In genomic region chr3:166612761-166613160, GRCh38 we compare ENCODE assay signal across 5 cellular contexts.
A peak's percentile ranks its signal among the peaks of the same experiment; 100 is the strongest.
DNase-seq lines count a peak whose midpoint lies in the region; ATAC-seq and TF ChIP-seq lines count a peak whose summit lies in the region.
"Not testable (repeated sequence)": the region's sequence is repeated elsewhere in the genome, so short reads cannot be mapped to it uniquely, and the experiment has no call there.

No MANE protein-coding gene starts in this region.

- peak; percentile 5 for DNase-seq in MM.1S
- peak; percentile 1 for DNase-seq in mammary epithelial cell
- DNase-seq in foreskin keratinocyte = peak; percentile 24 to 41

- H4K20me1 ChIP-seq in MM.1S (ENCODE audit: insufficient read depth, low read length); OCI-LY3 (ENCODE audit: insufficient read depth, low read length); SU-DHL-6 (ENCODE audit: low read depth, low read length); mammary epithelial cell (ENCODE audit: insufficient read depth, low read length): not testable (repeated sequence)

- H3K27me3 ChIP-seq in MM.1S (replicated peaks; ENCODE audit: insufficient read depth, low read length); OCI-LY3 (ENCODE audit: low read depth, low read length); SU-DHL-6 (ENCODE audit: low read length); mammary epithelial cell (ENCODE audit: insufficient read depth, low read length); foreskin keratinocyte: not testable (repeated sequence)

- not testable (repeated sequence) for H3K4me3 ChIP-seq in MM.1S (ENCODE audit: low read length); OCI-LY3 (ENCODE audit: low read length); SU-DHL-6 (ENCODE audit: insufficient read depth, low read length, poor library complexity, severe bottlenecking); mammary epithelial cell (replicated peaks in 1 of 3; ENCODE audit: insufficient read depth in 1 of 3, low read depth in 2 of 3, low read length in 3 of 3)

- H3K4me1 ChIP-seq in MM.1S (ENCODE audit: low read length); OCI-LY3 (ENCODE audit: low read length); mammary epithelial cell (ENCODE audit: insufficient read depth, low read length); foreskin keratinocyte: not testable (repeated sequence)

- not testable (repeated sequence) for H3F3A ChIP-seq in MM.1S (ENCODE audit: insufficient read depth, low read length); SU-DHL-6 (ENCODE audit: insufficient read depth)

- not testable (repeated sequence) for H3K9me2 ChIP-seq in MM.1S (replicated peaks; ENCODE audit: insufficient read depth, low read length); SU-DHL-6 (replicated peaks; ENCODE audit: insufficient read depth, low read length)

- H3K9me3 ChIP-seq in MM.1S (replicated peaks; ENCODE audit: insufficient read depth, low read length); OCI-LY3 (ENCODE audit: insufficient read depth, low read length); SU-DHL-6 (ENCODE audit: insufficient read depth, low read length); mammary epithelial cell (replicated peaks; ENCODE audit: insufficient read depth, low read length): not testable (repeated sequence)

- CTCF ChIA-PET in mammary epithelial cell (lab: Charles Lee; ENCODE audit: low non-redundant PET) = not testable (repeated sequence)

- BruUV-seq in mammary epithelial cell (replicated peaks; lab: Mats Ljungman, UMichigan) = not testable (repeated sequence)

- H2AFZ ChIP-seq in MM.1S (ENCODE audit: low read length) (peak overlapping the region; percentile 15; the same call in 1 of the 2 replicates), OCI-LY3 (ENCODE audit: low read depth, low read length) (peak overlapping the region; percentile 54; the same call in 1 of the 2 replicates), SU-DHL-6 (ENCODE audit: low read depth, low read length, severe bottlenecking) (peak overlapping the region; percentile 83)
- not testable (repeated sequence) for H2AFZ ChIP-seq in mammary epithelial cell (ENCODE audit: low read depth, low read length)

- not testable (repeated sequence) for H3K79me2 ChIP-seq in MM.1S (ENCODE audit: low read length); OCI-LY3 (ENCODE audit: low read length); SU-DHL-6 (ENCODE audit: insufficient read depth, low read length); mammary epithelial cell (ENCODE audit: insufficient read depth, low read length)

- ATAC-seq in foreskin keratinocyte = not testable (repeated sequence)

- TF ChIP-seq CTCF in MM.1S (IDR thresholded peaks at IDR 0.05; ENCODE audit: low read length); OCI-LY3 (IDR thresholded peaks at IDR 0.05; ENCODE audit: low read depth, low read length); SU-DHL-6 (IDR thresholded peaks at IDR 0.05; ENCODE audit: insufficient read depth, low read length, poor library complexity, severe bottlenecking); mammary epithelial cell (conservative IDR thresholded peaks at IDR 0.05 in 1 of 2, IDR thresholded peaks at IDR 0.05 in 1 of 2; ENCODE audit: extremely low read depth in 1 of 2, insufficient read depth in 1 of 2, low read depth in 1 of 2, low read length in 2 of 2); foreskin keratinocyte (conservative IDR thresholded peaks at IDR 0.05): not testable (repeated sequence)

- not testable (repeated sequence) for H3K27ac ChIP-seq in MM.1S (ENCODE audit: low read length); OCI-LY3 (ENCODE audit: low read length); mammary epithelial cell (ENCODE audit: insufficient read depth, low read depth, low read length); foreskin keratinocyte
- peak overlapping the region; percentile 49 for H3K27ac ChIP-seq in SU-DHL-6 (ENCODE audit: low read depth, low read length)

- not testable (repeated sequence) for H3K36me3 ChIP-seq in MM.1S (replicated peaks; ENCODE audit: insufficient read depth, low read length); OCI-LY3 (replicated peaks; ENCODE audit: low read depth, low read length); SU-DHL-6 (ENCODE audit: low read length); mammary epithelial cell (ENCODE audit: insufficient read depth, low read length)

- H3K4me2 ChIP-seq in MM.1S (ENCODE audit: low read depth, low read length); OCI-LY3 (ENCODE audit: low read length); mammary epithelial cell (ENCODE audit: insufficient read depth, low read depth, low read length): not testable (repeated sequence)
- H3K4me2 ChIP-seq in SU-DHL-6 (ENCODE audit: low read depth, low read length, poor library complexity, severe bottlenecking) = peak overlapping the region; percentile 1

- WGBS in mammary epithelial cell (ENCODE audit: low coverage, missing lambda C conversion rate) = 0% methylated on average over 2 of the region's 2 CpGs

- dilution Hi-C loops in mammary epithelial cell (cut with HindIII; ENCODE audit: low sequenced_read_pairs) = not testable (repeated sequence)

- in situ Hi-C loops in mammary epithelial cell (cut with MboI; ENCODE audit: low sequenced_read_pairs in 2 of 2) = not testable (repeated sequence)

- H3K9ac ChIP-seq in MM.1S (ENCODE audit: low read length); OCI-LY3 (ENCODE audit: low read length); SU-DHL-6 (ENCODE audit: low read length); mammary epithelial cell (ENCODE audit: insufficient read depth, low read length): not testable (repeated sequence)

- intact Hi-C loops in mammary epithelial cell (cut with micrococcal nuclease) = not testable (repeated sequence)
